Comparison of ENCODE assay signal across 15 cellular contexts in genomic region chr20:50799890-50800550, GRCh38. TPM values are rescaled to one million over a fixed set of nuclear protein-coding genes. Genes with fewer than 3 reads are reported as not detected.
DNase-seq lines count a peak whose midpoint lies in the region; ATAC-seq and TF ChIP-seq lines count a peak whose summit lies in the region.
"Had no signal": no experiment of that assay in that cellular context is flagged by ENCODE, and none has a peak within 500 bp of the region (broad histone marks: within the 10 kb centered on the region; RNA-seq: fewer than 3 reads in every experiment).

No MANE protein-coding gene starts in this region.

- H3K27me3 Mint-ChIP-seq in activated T-cell treated with anti-CD3 and anti-CD28 coated beads, Interleukin-2, amount 50 U/mL, for 24 hours = no peaks in the 10 kb centered on the region
- no peaks in the 10 kb centered on the region for H3K27me3 Mint-ChIP-seq in activated T-cell treated with anti-CD3 and anti-CD28 coated beads, Interleukin-2, amount 50 U/mL, for 4 hours (ENCODE audit: low read depth)
- H3K27me3 Mint-ChIP-seq in progenitor cell of endocrine pancreas = no peaks in the 10 kb centered on the region
- H3K27me3 Mint-ChIP-seq: type B pancreatic cell had no signal

- no peak overlapping the region for H3K4me3 Mint-ChIP-seq in activated T-cell treated with anti-CD3 and anti-CD28 coated beads, Interleukin-2, amount 50 U/mL, for 24 hours
- no peak overlapping the region for H3K4me3 Mint-ChIP-seq in activated T-cell treated with anti-CD3 and anti-CD28 coated beads, Interleukin-2, amount 50 U/mL, for 4 hours
- H3K4me3 Mint-ChIP-seq in progenitor cell of endocrine pancreas (ENCODE audit: low read depth) = no peak overlapping the region
- H3K4me3 Mint-ChIP-seq: neural progenitor cell, type B pancreatic cell had no signal

- no peak for TF ChIP-seq CTCF in progenitor cell of endocrine pancreas (IDR thresholded peaks at IDR 0.05; ENCODE audit: unreplicated experiment)

- DNase-seq in activated T-cell treated with anti-CD3 and anti-CD28 coated beads, Interleukin-2, amount 50 U/mL, for 24 hours = no peak
- DNase-seq in activated T-cell treated with anti-CD3 and anti-CD28 coated beads, Interleukin-2, amount 50 U/mL, for 4 hours = no peak
- DNase-seq in progenitor cell of endocrine pancreas (ENCODE audit: low spot score, unreplicated experiment) = no peak
- DNase-seq in NK-92 treated with Interleukin-12 subunit alpha and Interleukin-12 subunit beta, amount 100 ng/mL, for 24 hours (lab: John Stamatoyannopoulos, UW) = no peak
- DNase-seq in activated CD4-positive, alpha-beta T cell treated with anti-CD3 and anti-CD28 coated beads for 1 hour = no peak
- DNase-seq: HCEC 1CT; NCI-H524; stimulated activated CD4-positive, alpha-beta T cell treated with anti-CD3 and anti-CD28 coated beads, Interleukin-2, amount 100 ng/mL, for 48 hours; SW 1271 had no signal

- no peaks in the 10 kb centered on the region for H3K9me3 Mint-ChIP-seq in activated T-cell treated with anti-CD3 and anti-CD28 coated beads, Interleukin-2, amount 50 U/mL, for 24 hours
- no peaks in the 10 kb centered on the region for H3K9me3 Mint-ChIP-seq in activated T-cell treated with anti-CD3 and anti-CD28 coated beads, Interleukin-2, amount 50 U/mL, for 4 hours
- no peaks in the 10 kb centered on the region for H3K9me3 Mint-ChIP-seq in progenitor cell of endocrine pancreas (ENCODE audit: low read depth)
- H3K9me3 Mint-ChIP-seq: neural progenitor cell, type B pancreatic cell had no signal

- no peak for ATAC-seq in activated T-cell treated with anti-CD3 and anti-CD28 coated beads, Interleukin-2, amount 50 U/mL, for 4 hours
- ATAC-seq in GM21576 (IDR thresholded peaks at IDR 0.05; ENCODE audit: unreplicated experiment) (peak; percentile 40), HG03520 (IDR thresholded peaks at IDR 0.05; ENCODE audit: unreplicated experiment) (peak; percentile 41), HG02840 (IDR thresholded peaks at IDR 0.05; ENCODE audit: low FRiP score, unreplicated experiment) (no peak)
- ATAC-seq: A549 had no signal

- peak overlapping the region; percentile 64 for H3K27ac Mint-ChIP-seq in activated T-cell treated with anti-CD3 and anti-CD28 coated beads, Interleukin-2, amount 50 U/mL, for 24 hours
- H3K27ac Mint-ChIP-seq in progenitor cell of endocrine pancreas = peak overlapping the region; percentile 45
- H3K27ac Mint-ChIP-seq: neural progenitor cell, type B pancreatic cell had no signal

- H3K4me1 Mint-ChIP-seq in activated T-cell treated with anti-CD3 and anti-CD28 coated beads, Interleukin-2, amount 50 U/mL, for 24 hours (ENCODE audit: low read depth) = peaks cover 27% of the 10 kb centered on the region
- H3K4me1 Mint-ChIP-seq in activated T-cell treated with anti-CD3 and anti-CD28 coated beads, Interleukin-2, amount 50 U/mL, for 4 hours (ENCODE audit: low read depth) = peaks cover 23% of the 10 kb centered on the region
- no peaks in the 10 kb centered on the region for H3K4me1 Mint-ChIP-seq in progenitor cell of endocrine pancreas (ENCODE audit: low read depth)

- H3K36me3 Mint-ChIP-seq in activated T-cell treated with anti-CD3 and anti-CD28 coated beads, Interleukin-2, amount 50 U/mL, for 24 hours (ENCODE audit: low read depth) = peaks cover 3% of the 10 kb centered on the region
- H3K36me3 Mint-ChIP-seq in activated T-cell treated with anti-CD3 and anti-CD28 coated beads, Interleukin-2, amount 50 U/mL, for 4 hours (ENCODE audit: insufficient read depth) = peaks cover 1% of the 10 kb centered on the region
- no peaks in the 10 kb centered on the region for H3K36me3 Mint-ChIP-seq in progenitor cell of endocrine pancreas (ENCODE audit: insufficient read depth)
- H3K36me3 Mint-ChIP-seq: neural progenitor cell, type B pancreatic cell had no signal

RNA-seq across cellular contexts. Expression of gene BCAS4, which starts 5.2 kb away (rescaled TPM):
- 10 to 100 TPM; 10.2 to 13.6 (median 12.7) TPM for total RNA-seq in activated T-cell treated with anti-CD3 and anti-CD28 coated beads, Interleukin-2, amount 50 U/mL, for 4 hours
- 8.5 and 8.9 TPM in 2 replicates for total RNA-seq in progenitor cell of endocrine pancreas

Comparison
In these comparisons a context has a peak if more than half of its experiments do, and no peak if none do; other contexts are left out.
1. ATAC-seq: peak in GM21576 (single experiment) and HG03520 (single experiment); none in activated T-cell treated with anti-CD3 and anti-CD28 coated beads, Interleukin-2, amount 50 U/mL, for 4 hours (0 of 2) and HG02840 (single experiment).